Comparison of ENCODE assay signal across 16 cellular contexts in the genomic region with DNA sequence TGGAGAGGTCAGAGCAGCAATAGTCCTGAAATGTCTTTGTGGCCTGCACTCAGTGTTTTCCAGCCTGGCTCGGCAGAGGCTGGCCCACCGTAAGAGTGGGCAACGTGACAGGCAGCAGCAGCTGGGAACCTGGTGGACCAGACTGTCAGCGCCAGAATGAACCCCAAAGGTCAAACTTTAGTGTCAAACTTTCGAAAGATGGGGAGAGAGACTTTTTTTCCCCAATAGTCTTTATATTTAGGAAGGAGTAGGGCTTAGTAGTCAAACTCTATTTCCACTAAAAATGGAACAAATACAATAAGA. TPM values are rescaled to one million over a fixed set of nuclear protein-coding genes. Genes with fewer than 3 reads are reported as not detected.
DNase-seq lines count a peak whose midpoint lies in the region; ATAC-seq and TF ChIP-seq lines count a peak whose summit lies in the region.
"Had no signal": no experiment of that assay in that cellular context is flagged by ENCODE, and none has a peak within 500 bp of the region (broad histone marks: within the 10 kb centered on the region; RNA-seq: fewer than 3 reads in every experiment).

No MANE protein-coding gene starts in this region.

- H3K27ac ChIP-seq in angular gyrus (ENCODE audit: low read depth, low read length) (peak overlapping the region; percentile 78), iPS DF 6.9 (ENCODE audit: low read length) (peak overlapping the region; percentile 28), testis (no peak overlapping the region)
- H3K27ac ChIP-seq in CD4-positive, alpha-beta memory T cell (ENCODE audit: low read depth, low read length), result no peak overlapping the region

- H3K27ac Mint-ChIP-seq in progenitor cell of endocrine pancreas, result no peak overlapping the region
- peak overlapping the region in 1 of 7 donors; percentile 47 for H3K27ac Mint-ChIP-seq in CD4-positive, alpha-beta memory T cell
- H3K27ac Mint-ChIP-seq: activated CD8-positive, alpha-beta memory T cell treated with anti-CD3 and anti-CD28 coated beads, Interleukin-2, amount 10 ng/mL, durations not matched to agents 7 days and 5 days; natural killer cell; stimulated activated naive CD8-positive, alpha-beta T cell treated with anti-CD3 and anti-CD28 coated beads, Interleukin-15, Interleukin-2, amounts not matched to agents 100 ng/mL and 50 ng/mL, for 24 hours had no signal

- TF ChIP-seq POLR2A in testis (IDR thresholded peaks at IDR 0.05), result no peak

- TF ChIP-seq CTCF in progenitor cell of endocrine pancreas (IDR thresholded peaks at IDR 0.05; ENCODE audit: unreplicated experiment) (no peak), GM13976 (IDR thresholded peaks at IDR 0.05; ENCODE audit: borderline replicate concordance, control extremely low read depth, extremely low read depth, insufficient read depth, missing control alignments) (no peak), testis (IDR thresholded peaks at IDR 0.05) (no peak)

- POLR2A ChIA-PET in CD4-positive, alpha-beta memory T cell (lab: Charles Lee; ENCODE audit: partially characterized antibody), result no interaction called here

- H3K36me3 Mint-ChIP-seq in progenitor cell of endocrine pancreas (ENCODE audit: insufficient read depth), result peaks cover 5% of the 10 kb centered on the region
- no peaks in the 10 kb centered on the region for H3K36me3 Mint-ChIP-seq in CD4-positive, alpha-beta memory T cell
- H3K36me3 Mint-ChIP-seq: activated CD8-positive, alpha-beta memory T cell treated with anti-CD3 and anti-CD28 coated beads, Interleukin-2, amount 10 ng/mL, durations not matched to agents 7 days and 5 days; natural killer cell had no signal

- no peak for ATAC-seq in HG03045 (IDR thresholded peaks at IDR 0.05; ENCODE audit: unreplicated experiment)
- ATAC-seq: activated CD8-positive, alpha-beta memory T cell treated with anti-CD3 and anti-CD28 coated beads, Interleukin-2, amount 10 ng/mL, durations not matched to agents 7 days and 5 days; natural killer cell had no signal

- in situ Hi-C loops in GM13976 (cut with MboI; ENCODE audit: low sequenced_read_pairs, unreplicated experiment), result no loop called here

- CTCF ChIA-PET in CD4-positive, alpha-beta memory T cell (lab: Charles Lee; ENCODE audit: partially characterized antibody), result no interaction called here

- peaks cover 77% of the 10 kb centered on the region for H3K4me1 Mint-ChIP-seq in progenitor cell of endocrine pancreas (ENCODE audit: low read depth)
- H3K4me1 Mint-ChIP-seq in CD4-positive, alpha-beta memory T cell, result peaks cover 14 to 22% (median 15%) of the 10 kb centered on the region in 4 donors

- no CpG with 5 or more reads among the region's 5 CpGs for WGBS in iPS DF 6.9 (ENCODE audit: insufficient coverage, insufficient read length)
- 50 to 53% methylated on average over 5 of the region's 5 CpGs for WGBS in testis, 2 donors

- H3K4me1 ChIP-seq in iPS DF 6.9 (ENCODE audit: control insufficient read depth, insufficient read depth, low read length) (peaks cover 64% of the 10 kb centered on the region), testis (peaks cover 56% of the 10 kb centered on the region)
- H3K4me1 ChIP-seq in CD4-positive, alpha-beta memory T cell (ENCODE audit: insufficient read depth, low read length), result peaks cover 19% of the 10 kb centered on the region

- H3K36me3 ChIP-seq in H7 (replicated peaks; ENCODE audit: control insufficient read depth, insufficient read depth, low read length) (no peaks in the 10 kb centered on the region), iPS DF 6.9 (ENCODE audit: control insufficient read depth, insufficient read depth, low read length) (no peaks in the 10 kb centered on the region), testis (ENCODE audit: low read depth, missing control alignments) (no peaks in the 10 kb centered on the region)
- H3K36me3 ChIP-seq in CD4-positive, alpha-beta memory T cell (ENCODE audit: insufficient read depth, low read length), result no peaks in the 10 kb centered on the region

- peak overlapping the region; percentile 26 for H3K4me3 Mint-ChIP-seq in progenitor cell of endocrine pancreas (ENCODE audit: low read depth)
- no peak overlapping the region for H3K4me3 Mint-ChIP-seq in CD4-positive, alpha-beta memory T cell
- H3K4me3 Mint-ChIP-seq: activated CD8-positive, alpha-beta memory T cell treated with anti-CD3 and anti-CD28 coated beads, Interleukin-2, amount 10 ng/mL, durations not matched to agents 7 days and 5 days; central memory CD8-positive, alpha-beta T cell; natural killer cell; stimulated activated naive CD8-positive, alpha-beta T cell treated with anti-CD3 and anti-CD28 coated beads, Interleukin-15, Interleukin-2, amounts not matched to agents 100 ng/mL and 50 ng/mL, for 24 hours had no signal

- H3K27me3 ChIP-seq in H7 (ENCODE audit: control insufficient read depth, insufficient read depth, low read length) (peaks cover 12% of the 10 kb centered on the region; the same call in 1 of the 2 replicates), iPS DF 6.9 (ENCODE audit: control insufficient read depth, insufficient read depth, low read length) (no peaks in the 10 kb centered on the region), testis (no peaks in the 10 kb centered on the region)
- no peaks in the 10 kb centered on the region for H3K27me3 ChIP-seq in CD4-positive, alpha-beta memory T cell (ENCODE audit: insufficient read depth, low read length)

- no peaks in the 10 kb centered on the region for H3K9me3 Mint-ChIP-seq in progenitor cell of endocrine pancreas (ENCODE audit: low read depth)
- no peaks in the 10 kb centered on the region for H3K9me3 Mint-ChIP-seq in CD4-positive, alpha-beta memory T cell
- H3K9me3 Mint-ChIP-seq: central memory CD8-positive, alpha-beta T cell; natural killer cell; stimulated activated naive CD8-positive, alpha-beta T cell treated with anti-CD3 and anti-CD28 coated beads, Interleukin-15, Interleukin-2, amounts not matched to agents 100 ng/mL and 50 ng/mL, for 24 hours had no signal

- no peaks in the 10 kb centered on the region for H3K27me3 Mint-ChIP-seq in progenitor cell of endocrine pancreas
- H3K27me3 Mint-ChIP-seq in CD4-positive, alpha-beta memory T cell, result peaks cover 0 to 11% of the 10 kb centered on the region in 2 donors
- H3K27me3 Mint-ChIP-seq: activated CD8-positive, alpha-beta memory T cell treated with anti-CD3 and anti-CD28 coated beads, Interleukin-2, amount 10 ng/mL, durations not matched to agents 7 days and 5 days; stimulated activated naive CD8-positive, alpha-beta T cell treated with anti-CD3 and anti-CD28 coated beads, Interleukin-15, Interleukin-2, amounts not matched to agents 100 ng/mL and 50 ng/mL, for 24 hours had no signal

- H3K4me3 ChIP-seq in H7 (ENCODE audit: insufficient read depth, low read depth, low read length), result 0 out of 2 replicates have a peak overlapping the region, but pooled peaks have one; percentile 10
- no peak overlapping the region for H3K4me3 ChIP-seq in iPS DF 6.9 (ENCODE audit: low read length)
- no peak overlapping the region for H3K4me3 ChIP-seq in testis
- H3K4me3 ChIP-seq in CD4-positive, alpha-beta memory T cell (ENCODE audit: low read length in 2 of 2), result no peak overlapping the region

- DNase-seq in H7 (no peak), iPS DF 6.9 (ENCODE audit: low read depth, low spot score) (no peak), progenitor cell of endocrine pancreas (ENCODE audit: low spot score, unreplicated experiment) (no peak), GM13976 (ENCODE audit: low spot score) (no peak), testis (no peak)
- no peak for DNase-seq in CD4-positive, alpha-beta memory T cell
- DNase-seq: activated CD8-positive, alpha-beta memory T cell treated with anti-CD3 and anti-CD28 coated beads, Interleukin-2, amount 10 ng/mL, durations not matched to agents 7 days and 5 days; activated effector memory CD4-positive, alpha-beta T cell treated with Interleukin-2 at 50 U/mL for 16 hours; foreskin melanocyte; natural killer cell; T1000 had no signal

- intact Hi-C loops in testis (cut with DNase I; ENCODE audit: low total_unique reads), result no loop called here
- intact Hi-C loops in CD4-positive, alpha-beta memory T cell (cut with micrococcal nuclease), result no loop called here

- no peaks in the 10 kb centered on the region for H3K9me3 ChIP-seq in iPS DF 6.9 (ENCODE audit: control insufficient read depth, insufficient read depth, low read length)
- H3K9me3 ChIP-seq in testis, result no peaks in the 10 kb centered on the region
- no peaks in the 10 kb centered on the region for H3K9me3 ChIP-seq in CD4-positive, alpha-beta memory T cell (ENCODE audit: control insufficient read depth in 1 of 2, low read length in 2 of 2)

RNA-seq across cellular contexts. Expression of a gene that starts 10.2 kb away (rescaled TPM):
- total RNA-seq in H7 (2014; rRNA removed; shearing (Covaris generic)), result 6.7 and 9.0 TPM in 2 replicates
- 6.3 and 6.7 TPM in 2 replicates for total RNA-seq in progenitor cell of endocrine pancreas
- 10 to 100 TPM; 14.4 to 15.5 TPM for total RNA-seq in testis
- polyA plus RNA-seq in testis (ENCODE audit: insufficient read depth, low read depth, low replicate concordance), result 5.9 TPM
- total RNA-seq in CD4-positive, alpha-beta memory T cell, result under 1 TPM; 0.42 to 0.44 TPM
- not detected for polyA plus RNA-seq in CD4-positive, alpha-beta memory T cell

RNA-seq across cellular contexts. Expression of a gene that starts 23.7 kb away (rescaled TPM):
- 19.4 and 25.1 TPM in 2 replicates for total RNA-seq in H7 (2014; rRNA removed; shearing (Covaris generic))
- total RNA-seq in progenitor cell of endocrine pancreas, result 13.9 and 15.2 TPM in 2 replicates
- total RNA-seq in testis, result 10 to 100 TPM; 35.2 to 71.1 TPM
- polyA plus RNA-seq in testis (ENCODE audit: insufficient read depth, low read depth, low replicate concordance), result 83.2 TPM
- 1 to 10 TPM in 1 of 2 experiments, not detected in 1; 1.3 TPM for total RNA-seq in CD4-positive, alpha-beta memory T cell
- not detected for polyA plus RNA-seq in CD4-positive, alpha-beta memory T cell
- total RNA-seq: lower leg skin, natural killer cell had no signal

RNA-seq across cellular contexts. Expression of a gene that starts 58.9 kb away (rescaled TPM):
- total RNA-seq in H7 (2014; rRNA removed; shearing (Covaris generic)), result 48.3 and 52.0 TPM in 2 replicates
- total RNA-seq in progenitor cell of endocrine pancreas (23.9 and 24.5 TPM in 2 replicates), testis (1 to 10 TPM; 6.5 to 8.5 TPM)
- 9.2 TPM for polyA plus RNA-seq in testis (ENCODE audit: insufficient read depth, low read depth, low replicate concordance)
- 1 to 10 TPM in 1 of 2 experiments, under 1 TPM in 1; 0.78 to 1.3 TPM for total RNA-seq in CD4-positive, alpha-beta memory T cell
- polyA plus RNA-seq in CD4-positive, alpha-beta memory T cell, result under 1 TPM; 0.25 to 0.76 TPM

Comparison
In these comparisons a context has a peak if more than half of its experiments do, and no peak if none do; other contexts are left out.
1. H3K27ac ChIP-seq: peak in angular gyrus (single experiment) and iPS DF 6.9 (single experiment); none in testis (0 of 2) and CD4-positive, alpha-beta memory T cell (single experiment).